Comparison of ENCODE assay signal across 29 cellular contexts in genomic region chr6:103784117-103784516, GRCh38.
"Had no signal": no experiment of that assay in that cellular context is flagged by ENCODE, and none has a peak within 500 bp of the region (broad histone marks: within the 10 kb centered on the region; RNA-seq: fewer than 3 reads in every experiment).

No MANE protein-coding gene starts in this region.

- H3K9me3 ChIP-seq: colonic mucosa, esophagus muscularis mucosa, heart right ventricle, lower lobe of right lung, mucosa of descending colon, prostate gland, right atrium auricular region, suprapubic skin, transverse colon, upper lobe of right lung, uterus had no signal

- ATAC-seq: foreskin keratinocyte; heart right ventricle; left colon; left ventricle myocardium superior; lower lobe of right lung; mucosa of descending colon; natural killer cell treated with Interleukin-12 subunit alpha and Interleukin-12 subunit beta and Interleukin-15 and Interleukin-18, amount 100 ng/mL, for 72 hours; sciatic nerve; stimulated activated naive CD8-positive, alpha-beta T cell treated with anti-CD3 and anti-CD28 coated beads, Interleukin-15, amount 100 ng/mL, for 72 hours; upper lobe of right lung had no signal

- H3K4me1 ChIP-seq: colonic mucosa, esophagus muscularis mucosa, foreskin keratinocyte, heart right ventricle, lower lobe of right lung, prostate gland, right atrium auricular region, suprapubic skin, transverse colon, upper lobe of right lung, uterus had no signal

- H3K36me3 ChIP-seq: colonic mucosa, esophagus muscularis mucosa, heart right ventricle, lower lobe of right lung, prostate gland, right atrium auricular region, suprapubic skin, transverse colon, upper lobe of right lung, uterus had no signal

- H3K4me3 ChIP-seq: colonic mucosa, esophagus muscularis mucosa, heart right ventricle, lower lobe of right lung, mucosa of descending colon, prostate gland, right atrium auricular region, smooth muscle cell, suprapubic skin, transverse colon, upper lobe of right lung, uterus had no signal

- H3K4me2 ChIP-seq: smooth muscle cell had no signal

- H3K27me3 ChIP-seq: colonic mucosa, esophagus muscularis mucosa, foreskin keratinocyte, heart right ventricle, right atrium auricular region, suprapubic skin, transverse colon, upper lobe of right lung, uterus had no signal

- DNase-seq: colonic mucosa; effector CD8-positive, alpha-beta T cell; foreskin keratinocyte; glutamatergic neuron; heart right ventricle; hippocampal formation; immature natural killer cell; islet precursor cell; left colon; left ventricle myocardium superior; lower lobe of right lung; mucosa of descending colon; naive B cell; stimulated activated CD4-positive, alpha-beta T cell treated with anti-CD3 and anti-CD28 coated beads, Interleukin-12 subunit alpha, Interleukin-12 subunit beta, amount 100 ng/mL, for 4 hours; stimulated activated CD4-positive, alpha-beta T cell treated with anti-CD3 and anti-CD28 coated beads, Interleukin-1b, Interleukin-23, amount 100 ng/mL, for 48 hours; stimulated activated CD4-positive, alpha-beta T cell treated with anti-CD3 and anti-CD28 coated beads, Interleukin-4, amount 100 ng/mL, for 1 hour; stimulated activated CD8-positive, alpha-beta memory T cell treated with anti-CD3 and anti-CD28 coated beads, Interleukin-4, amount 100 ng/mL, for 48 hours; stimulated activated naive CD4-positive, alpha-beta T cell; stimulated activated naive CD8-positive, alpha-beta T cell treated with anti-CD3 and anti-CD28 coated beads, Interleukin-15, amount 100 ng/mL, for 72 hours; transverse colon; upper lobe of right lung; uterus had no signal

- H3K27ac ChIP-seq: colonic mucosa, esophagus muscularis mucosa, foreskin keratinocyte, heart right ventricle, lower lobe of right lung, prostate gland, right atrium auricular region, suprapubic skin, transverse colon, upper lobe of right lung, uterus had no signal
